ENCODE assay signal across 12 cellular contexts in the genomic region with DNA sequence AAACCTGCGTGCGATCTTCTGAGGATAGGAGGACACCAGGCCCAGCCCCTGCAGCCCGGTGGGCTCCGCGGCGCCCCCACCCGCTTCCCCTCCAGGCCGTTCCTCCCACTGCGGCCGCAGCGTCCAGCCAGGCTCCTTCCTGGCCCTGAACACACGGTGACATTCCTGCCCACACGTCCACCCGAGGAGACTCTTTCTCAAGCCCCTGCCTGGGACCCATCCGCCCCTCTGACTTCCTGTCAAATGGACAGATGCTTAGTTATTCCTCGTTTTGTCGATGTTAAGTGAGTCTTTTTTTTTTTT. TPM values are rescaled to one million over a fixed set of nuclear protein-coding genes. Genes with fewer than 3 reads are reported as not detected.
DNase-seq lines count a peak whose midpoint lies in the region; ATAC-seq and TF ChIP-seq lines count a peak whose summit lies in the region.
"Had no signal": no experiment of that assay in that cellular context is flagged by ENCODE, and none has a peak within 500 bp of the region (broad histone marks: within the 10 kb centered on the region; RNA-seq: fewer than 3 reads in every experiment).

No MANE protein-coding gene starts in this region.

- no peak for ATAC-seq in CD4-positive, alpha-beta T cell (ENCODE audit: poor library complexity)
- ATAC-seq in T-helper 17 cell: no peak

- H3K27ac ChIP-seq in CD4-positive, alpha-beta T cell (ENCODE audit: low read depth, low read length): no peak overlapping the region

- H3K27me3 Mint-ChIP-seq in CD4-positive, alpha-beta T cell: peaks cover 57% of the 10 kb centered on the region
- peaks cover 7% of the 10 kb centered on the region for H3K27me3 Mint-ChIP-seq in T-helper 17 cell

- no peak for TF ChIP-seq CTCF in CD4-positive, alpha-beta T cell (IDR thresholded peaks at IDR 0.05)
- TF ChIP-seq CTCF in fibroblast of the aortic adventitia (IDR thresholded peaks at IDR 0.05; ENCODE audit: insufficient read depth, low read length) (no peak), retinal pigment epithelial cell (conservative IDR thresholded peaks at IDR 0.05; ENCODE audit: low read depth, low read length) (no peak), GM20000 (IDR thresholded peaks at IDR 0.05; ENCODE audit: extremely low read depth, missing control alignments) (no peak)

- H3K27ac Mint-ChIP-seq in CD4-positive, alpha-beta T cell: no peak overlapping the region
- peak overlapping the region; percentile 68 for H3K27ac Mint-ChIP-seq in T-helper 17 cell
- H3K27ac Mint-ChIP-seq: nephron had no signal

- intact Hi-C loops in CD4-positive, alpha-beta T cell (cut with DNase I, micrococcal nuclease): no loop called here

- H3K4me1 Mint-ChIP-seq in CD4-positive, alpha-beta T cell (ENCODE audit: low read depth): peaks cover 34% of the 10 kb centered on the region
- peaks cover 21% of the 10 kb centered on the region for H3K4me1 Mint-ChIP-seq in T-helper 17 cell

- H3K27me3 ChIP-seq in CD4-positive, alpha-beta T cell (ENCODE audit: control insufficient read depth, insufficient read depth, low read length): peaks cover 27% of the 10 kb centered on the region

- no peaks in the 10 kb centered on the region for H3K9me3 Mint-ChIP-seq in CD4-positive, alpha-beta T cell
- H3K9me3 Mint-ChIP-seq: nephron had no signal

- CTCF ChIA-PET in CD4-positive, alpha-beta T cell (lab: Charles Lee): no interaction called here

- H3K4me3 ChIP-seq in fibroblast of the aortic adventitia (ENCODE audit: low read depth, low read length): peak overlapping the region; percentile 42
- H3K4me3 ChIP-seq in retinal pigment epithelial cell (ENCODE audit: low read length): peak overlapping the region; percentile 25

- H3K4me3 Mint-ChIP-seq in CD4-positive, alpha-beta T cell: peak overlapping the region; percentile 20
- peak overlapping the region; percentile 84 for H3K4me3 Mint-ChIP-seq in T-helper 17 cell
- H3K4me3 Mint-ChIP-seq: nephron had no signal

- no peaks in the 10 kb centered on the region for H3K9me3 ChIP-seq in CD4-positive, alpha-beta T cell (ENCODE audit: control insufficient read depth, low read length)
- H3K9me3 ChIP-seq in T-helper 17 cell (ENCODE audit: control insufficient read depth, low read length, poor library complexity, severe bottlenecking): no peaks in the 10 kb centered on the region

- no peak for DNase-seq in CD4-positive, alpha-beta T cell
- DNase-seq in T-helper 17 cell (no peak), fibroblast of the aortic adventitia (ENCODE audit: low read depth) (no peak), retinal pigment epithelial cell (ENCODE audit: low read depth) (no peak), activated gamma-delta T cell treated with Interleukin-2 at 50 U/mL for 16 hours (no peak), hypothalamus (lab: John Stamatoyannopoulos, UW) (no peak), GM20000 (ENCODE audit: low spot score) (no peak)
- no peak for DNase-seq in stimulated activated CD4-positive, alpha-beta T cell treated with anti-CD3 and anti-CD28 coated beads, Interleukin-2, amount 100 ng/mL, for 24 hours
- DNase-seq: activated effector memory CD4-positive, alpha-beta T cell treated with Interleukin-2 at 50 U/mL for 16 hours; NCI-H446 treated with DMSO at 0.1 percent for 48 hours had no signal

- POLR2A ChIA-PET in CD4-positive, alpha-beta T cell (lab: Charles Lee): no interaction called here

- H3K36me3 Mint-ChIP-seq in CD4-positive, alpha-beta T cell (ENCODE audit: low read depth): no peaks in the 10 kb centered on the region
- H3K36me3 Mint-ChIP-seq in T-helper 17 cell (ENCODE audit: low read depth): no peaks in the 10 kb centered on the region
- H3K36me3 Mint-ChIP-seq: IgD-negative memory B cell had no signal

RNA-seq across cellular contexts. Expression of gene RNF32, which starts 32.4 kb away (rescaled TPM):
- under 1 TPM in 1 of 2 experiments, not detected in 1; 0.99 TPM for total RNA-seq in CD4-positive, alpha-beta T cell
- total RNA-seq in T-helper 17 cell: 1 to 10 TPM; 1.7 to 1.8 TPM
- 0.54 and 1.9 TPM in 2 replicates for total RNA-seq in fibroblast of the aortic adventitia (ENCODE audit: low replicate concordance)
